In the genomic region with DNA sequence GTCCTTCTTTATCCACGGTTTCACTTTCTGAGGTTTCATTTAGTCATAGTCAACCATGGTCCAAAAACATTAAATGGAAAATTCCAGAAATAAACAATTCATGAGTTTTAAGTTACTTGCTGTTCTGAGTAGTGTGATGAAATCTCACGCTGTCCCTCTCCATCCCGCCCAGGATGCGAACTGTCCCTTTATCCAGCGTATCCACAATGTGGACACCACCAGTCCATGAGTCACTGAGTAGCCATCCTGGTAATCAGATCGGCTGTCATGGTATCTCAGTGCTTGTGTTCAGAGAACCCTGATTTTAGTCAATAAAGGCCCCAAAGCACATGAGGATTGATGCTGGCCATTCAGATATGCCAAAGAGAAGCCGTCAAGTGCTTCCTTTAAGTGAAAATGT, we compare ENCODE assay signal across 13 cellular contexts. TPM values are rescaled to one million over a fixed set of nuclear protein-coding genes. Genes with fewer than 3 reads are reported as not detected.
DNase-seq lines count a peak whose midpoint lies in the region; ATAC-seq and TF ChIP-seq lines count a peak whose summit lies in the region.
"Had no signal": no experiment of that assay in that cellular context is flagged by ENCODE, and none has a peak within 500 bp of the region (broad histone marks: within the 10 kb centered on the region; RNA-seq: fewer than 3 reads in every experiment).

No MANE protein-coding gene starts in this region.

- H3K4me1 ChIP-seq in DND-41 (ENCODE audit: insufficient read depth, low read length): peaks cover 55% of the 10 kb centered on the region
- H3K4me1 ChIP-seq: ascending aorta had no signal

- H3K79me2 ChIP-seq in DND-41 (ENCODE audit: insufficient read depth, low read length): peaks cover 86% of the 10 kb centered on the region

- no peak for TF ChIP-seq CTCF in DND-41 (IDR thresholded peaks at IDR 0.05; ENCODE audit: borderline replicate concordance, extremely low read depth, low read length, poor library complexity, severe bottlenecking)

- no peaks in the 10 kb centered on the region for H3K27me3 ChIP-seq in DND-41 (ENCODE audit: insufficient read depth, low read length, poor library complexity)
- H3K27me3 ChIP-seq: ascending aorta had no signal

- ATAC-seq in DND-41 (ENCODE audit: insufficient read depth, low read depth): no peak
- ATAC-seq in GM18511 (IDR thresholded peaks at IDR 0.05; ENCODE audit: unreplicated experiment): no peak
- no peak for ATAC-seq in GM18861 (IDR thresholded peaks at IDR 0.05; ENCODE audit: unreplicated experiment)
- ATAC-seq: left colon had no signal

- no peaks in the 10 kb centered on the region for H4K20me1 ChIP-seq in DND-41 (ENCODE audit: insufficient read depth, low read length)

- DNase-seq in DND-41 (no peak), LHCN-M2 (ENCODE audit: low read depth) (peak; percentile 89), amniotic epithelial cell (ENCODE audit: low read depth) (peak; percentile 60), myocyte (ENCODE audit: low read depth) (peak; percentile 84), SHP77 treated with DMSO at 0.1 percent for 48 hours (lab: John Stamatoyannopoulos, UW) (no peak)
- DNase-seq: left colon, NCI-H1436, NCI-H510A, nephron progenitor cell had no signal

- no peak overlapping the region for H3K4me3 ChIP-seq in DND-41 (ENCODE audit: low read depth in 1 of 2, low read length in 2 of 2)
- H3K4me3 ChIP-seq: ascending aorta, skin epidermis had no signal

- no peak overlapping the region for H3K9ac ChIP-seq in DND-41 (ENCODE audit: low read depth, low read length)

- no peak overlapping the region for H3K27ac ChIP-seq in DND-41 (ENCODE audit: low read length)
- H3K27ac ChIP-seq: ascending aorta, skin epidermis had no signal

- H3K36me3 ChIP-seq in DND-41 (ENCODE audit: insufficient read depth, low read length): peaks cover 27% of the 10 kb centered on the region

- no peak overlapping the region for H2AFZ ChIP-seq in DND-41 (ENCODE audit: low read depth, low read length)

- H3K9me3 ChIP-seq in DND-41 (ENCODE audit: insufficient read depth, low read length, severe bottlenecking): no peaks in the 10 kb centered on the region
- H3K9me3 ChIP-seq: ascending aorta had no signal

- peak overlapping the region; percentile 20; the same call in 1 of the 2 replicates for H3K4me2 ChIP-seq in DND-41 (ENCODE audit: insufficient read depth, low read length)

RNA-seq across cellular contexts. Expression of a gene that starts 3.7 kb away (rescaled TPM):
- total RNA-seq in LHCN-M2 (2014; rRNA removed) (10.8 and 25.4 TPM in 2 replicates), myocyte (9.7 and 14.4 TPM in 2 replicates)
- 14.2 TPM for polyA plus RNA-seq in LHCN-M2 (2012)
- 16.5 TPM for polyA plus RNA-seq in myocyte (2012)

Comparison
In these comparisons a context has a peak if more than half of its experiments do, and no peak if none do; other contexts are left out.
1. DNase-seq: peak in LHCN-M2 (single experiment), amniotic epithelial cell (single experiment) and myocyte (single experiment); none in DND-41 (single experiment) and SHP77 treated with DMSO at 0.1 percent for 48 hours (single experiment).